1 cellular context compared by ENCODE assay signal in genomic region chr1:30798389-30798951, GRCh38.
TF ChIP-seq lines count a peak whose summit lies in the region.

No MANE protein-coding gene starts in this region.

TF ChIP-seq in HCT116, 20 proteins besides CTCF, POLR2A, EP300 and RAD21 (continued from another document):
- TF ChIP-seq ATF3 (IDR thresholded peaks at IDR 0.05) (no peak), MAX (IDR thresholded peaks at IDR 0.05) (no peak), TCF7L2 (IDR thresholded peaks at IDR 0.05; ENCODE audit: borderline replicate concordance, extremely low read depth, insufficient read depth, insufficient read length) (no peak), REST (IDR thresholded peaks at IDR 0.05; ENCODE audit: low read depth) (no peak), SIN3A (IDR thresholded peaks at IDR 0.05; ENCODE audit: low read depth) (no peak), SRF (IDR thresholded peaks at IDR 0.05; ENCODE audit: low read depth) (no peak), CEBPB (IDR thresholded peaks at IDR 0.05; ENCODE audit: low read depth) (no peak), EGR1 (IDR thresholded peaks at IDR 0.05; ENCODE audit: low read depth) (no peak), ZFX (IDR thresholded peaks at IDR 0.05) (no peak)
TF ChIP-seq in HCT116: peak in this region for 0.
